Comparison of ENCODE assay signal across 21 cellular contexts in the genomic region with DNA sequence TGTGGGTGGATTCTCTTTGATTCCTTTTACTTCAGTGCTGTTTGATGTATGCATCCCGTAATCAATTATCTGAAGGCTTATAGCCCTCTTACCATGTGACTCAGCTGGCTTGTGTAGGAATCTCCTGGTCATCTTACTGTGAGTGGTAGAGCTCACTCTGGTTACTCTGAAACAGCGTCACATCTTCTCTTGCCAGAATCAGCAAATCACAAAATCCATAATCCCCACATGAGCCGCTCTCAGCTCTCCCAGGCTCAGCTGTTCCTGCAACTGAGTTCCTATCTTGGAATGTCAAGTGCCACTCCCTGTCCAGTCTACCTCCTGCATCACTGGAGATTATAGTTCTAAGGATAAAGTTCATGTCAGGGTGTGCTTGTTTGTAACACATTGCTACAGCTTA.
DNase-seq lines count a peak whose midpoint lies in the region; ATAC-seq and TF ChIP-seq lines count a peak whose summit lies in the region.
"Had no signal": no experiment of that assay in that cellular context is flagged by ENCODE, and none has a peak within 500 bp of the region (broad histone marks: within the 10 kb centered on the region; RNA-seq: fewer than 3 reads in every experiment).

No MANE protein-coding gene starts in this region.

- no peak overlapping the region for H3K56ac ChIP-seq in H9 (ENCODE audit: insufficient read length, low read depth, low read length)

- H3K36me3 ChIP-seq in WERI-Rb-1 = no peaks in the 10 kb centered on the region
- no peaks in the 10 kb centered on the region for H3K36me3 ChIP-seq in right atrium auricular region
- H3K36me3 ChIP-seq: esophagus muscularis mucosa had no signal

- H3K27ac Mint-ChIP-seq in progenitor cell of endocrine pancreas = peak overlapping the region; percentile 5
- no peak overlapping the region for H3K27ac Mint-ChIP-seq in H9
- H3K27ac Mint-ChIP-seq in activated naive CD4-positive, alpha-beta T cell treated with anti-CD3 and anti-CD28 coated beads, Interleukin-2, amount 10 ng/mL, durations not matched to agents 7 days and 5 days = no peak overlapping the region
- H3K27ac Mint-ChIP-seq in activated naive CD8-positive, alpha-beta T cell treated with anti-CD3 and anti-CD28 coated beads, Interleukin-2, amount 50 U/mL, for 24 hours = no peak overlapping the region
- H3K27ac Mint-ChIP-seq: endodermal cell, naive B cell, T-helper 17 cell had no signal

- no peak overlapping the region for H2AK5ac ChIP-seq in H9 (ENCODE audit: insufficient read length, low read length)

- no peak overlapping the region for H2BK5ac ChIP-seq in H9 (ENCODE audit: insufficient read length, low read length)

- H3K4me3 ChIP-seq in WERI-Rb-1 (ENCODE audit: low read depth, low read length) = no peak overlapping the region
- peak overlapping the region; percentile 18 to 24 for H3K4me3 ChIP-seq in right atrium auricular region
- H3K4me3 ChIP-seq: esophagus muscularis mucosa, GM23248 had no signal

- H3K27ac ChIP-seq in WERI-Rb-1 = no peak overlapping the region
- peak overlapping the region; percentile 57 to 81 for H3K27ac ChIP-seq in right atrium auricular region
- no peak overlapping the region for H3K27ac ChIP-seq in H9 (ENCODE audit: insufficient read length, low read depth, low read length)
- H3K27ac ChIP-seq: esophagus muscularis mucosa, GM23248 had no signal

- no peaks in the 10 kb centered on the region for H3K79me2 ChIP-seq in H9 (ENCODE audit: insufficient read depth, low read length)

- H3K4ac ChIP-seq in H9 (ENCODE audit: low read depth, low read length) = no peak overlapping the region

- H3T11ph ChIP-seq in H9 (ENCODE audit: low read length) = no peak overlapping the region

- H3K23ac ChIP-seq in H9 (ENCODE audit: insufficient read length, low read depth, low read length) = no peak overlapping the region

- H3K18ac ChIP-seq in H9 (ENCODE audit: insufficient read length, low read depth, low read length) = no peak overlapping the region

- H3K36me3 Mint-ChIP-seq in progenitor cell of endocrine pancreas (ENCODE audit: insufficient read depth) (no peaks in the 10 kb centered on the region), H9 (ENCODE audit: insufficient read depth in 1 of 3, low read depth in 3 of 3) (no peaks in the 10 kb centered on the region)
- no peaks in the 10 kb centered on the region for H3K36me3 Mint-ChIP-seq in activated naive CD4-positive, alpha-beta T cell treated with anti-CD3 and anti-CD28 coated beads, Interleukin-2, amount 10 ng/mL, durations not matched to agents 7 days and 5 days
- H3K36me3 Mint-ChIP-seq in activated naive CD8-positive, alpha-beta T cell treated with anti-CD3 and anti-CD28 coated beads, Interleukin-2, amount 50 U/mL, for 24 hours (ENCODE audit: low read depth) = no peaks in the 10 kb centered on the region
- H3K36me3 Mint-ChIP-seq: naive B cell had no signal

- H3K23me2 ChIP-seq in H9 (ENCODE audit: insufficient read length, low read depth, low read length, poor library complexity, severe bottlenecking) = no peaks in the 10 kb centered on the region

- no peak overlapping the region for H4K8ac ChIP-seq in H9 (replicated peaks; ENCODE audit: insufficient read length, low read depth, low read length)

- H3K9me3 ChIP-seq in WERI-Rb-1 (ENCODE audit: severe bottlenecking) (no peaks in the 10 kb centered on the region), right atrium auricular region (no peaks in the 10 kb centered on the region), H9 (ENCODE audit: control insufficient read depth, low read depth, low read length) (no peaks in the 10 kb centered on the region)
- H3K9me3 ChIP-seq: esophagus muscularis mucosa had no signal

- no peak overlapping the region for H4K91ac ChIP-seq in H9 (ENCODE audit: insufficient read length, low read depth, low read length)

- H3K9ac ChIP-seq in H9 (ENCODE audit: extremely low read depth, insufficient read length, low read length) = no peak overlapping the region
- H3K9ac ChIP-seq: GM23248 had no signal

- peaks cover 5% of the 10 kb centered on the region for H3K27me3 Mint-ChIP-seq in progenitor cell of endocrine pancreas
- H3K27me3 Mint-ChIP-seq in H9 (ENCODE audit: low read depth) = no peaks in the 10 kb centered on the region; the same call in 1 of the 2 replicates
- no peaks in the 10 kb centered on the region for H3K27me3 Mint-ChIP-seq in activated naive CD4-positive, alpha-beta T cell treated with anti-CD3 and anti-CD28 coated beads, Interleukin-2, amount 10 ng/mL, durations not matched to agents 7 days and 5 days
- H3K27me3 Mint-ChIP-seq in activated naive CD8-positive, alpha-beta T cell treated with anti-CD3 and anti-CD28 coated beads, Interleukin-2, amount 50 U/mL, for 24 hours = no peaks in the 10 kb centered on the region
- H3K27me3 Mint-ChIP-seq: naive B cell had no signal

- H3K27me3 ChIP-seq in WERI-Rb-1 (ENCODE audit: insufficient read depth, low read depth, severe bottlenecking) (no peaks in the 10 kb centered on the region), right atrium auricular region (no peaks in the 10 kb centered on the region), H9 (ENCODE audit: insufficient read depth, low read length) (no peaks in the 10 kb centered on the region)
- H3K27me3 ChIP-seq: esophagus muscularis mucosa had no signal

- WGBS in H9 (ENCODE audit: extremely low coverage, insufficient read length, low lambda C conversion rate) = no CpG with 5 or more reads among the region's 3 CpGs

- H2BK120ac ChIP-seq in H9 (ENCODE audit: low read depth, low read length, poor library complexity, severe bottlenecking) = no peak overlapping the region

- H3K79me1 ChIP-seq in H9 (ENCODE audit: insufficient read depth, low read depth, low read length, poor library complexity, severe bottlenecking) = no peaks in the 10 kb centered on the region

- no peak overlapping the region for H3K4me2 ChIP-seq in H9 (ENCODE audit: insufficient read depth, insufficient read length, low read length)

- CTCF ChIA-PET in activated naive CD4-positive, alpha-beta T cell treated with anti-CD3 and anti-CD28 coated beads, Interleukin-2, amount 10 ng/mL, durations not matched to agents 7 days and 5 days (lab: Charles Lee) = no interaction called here

- no peak overlapping the region for H2BK12ac ChIP-seq in H9 (ENCODE audit: insufficient read length, low read depth, low read length)

- H3K9me3 Mint-ChIP-seq in progenitor cell of endocrine pancreas (ENCODE audit: low read depth) (no peaks in the 10 kb centered on the region), H9 (no peaks in the 10 kb centered on the region)
- no peaks in the 10 kb centered on the region for H3K9me3 Mint-ChIP-seq in activated naive CD4-positive, alpha-beta T cell treated with anti-CD3 and anti-CD28 coated beads, Interleukin-2, amount 10 ng/mL, durations not matched to agents 7 days and 5 days
- H3K9me3 Mint-ChIP-seq in activated naive CD8-positive, alpha-beta T cell treated with anti-CD3 and anti-CD28 coated beads, Interleukin-2, amount 50 U/mL, for 24 hours = no peaks in the 10 kb centered on the region
- H3K9me3 Mint-ChIP-seq: activated T-cell treated with anti-CD3 and anti-CD28 coated beads, Interleukin-2, amount 50 U/mL, for 4 hours; endodermal cell; naive B cell had no signal

- DNase-seq in ELF-1 (ENCODE audit: low read depth, low spot score) (peak; percentile 73), WERI-Rb-1 (peak; percentile 50), right atrium auricular region (ENCODE audit: low spot score) (no peak), progenitor cell of endocrine pancreas (ENCODE audit: low spot score, unreplicated experiment) (no peak), H9 (no peak)
- DNase-seq in activated naive CD4-positive, alpha-beta T cell treated with anti-CD3 and anti-CD28 coated beads, Interleukin-2, amount 10 ng/mL, durations not matched to agents 7 days and 5 days = no peak
- DNase-seq in activated naive CD8-positive, alpha-beta T cell treated with anti-CD3 and anti-CD28 coated beads, Interleukin-2, amount 50 U/mL, for 24 hours = no peak
- DNase-seq: activated CD4-positive, alpha-beta T cell treated with anti-CD3 and anti-CD28 coated beads for 48 hours; activated naive CD4-positive, alpha-beta T cell; activated T-cell treated with anti-CD3 and anti-CD28 coated beads, Interleukin-2, amount 50 U/mL, for 4 hours; amygdala; endodermal cell; GM23248; kidney glomerular epithelial cell; naive B cell; NCI-H2107; occipital lobe; retina; stimulated activated naive CD8-positive, alpha-beta T cell treated with anti-CD3 and anti-CD28 coated beads, Interleukin-15, Interleukin-2, amounts not matched to agents 100 U/mL and 50 U/mL, for 24 hours; T-helper 17 cell had no signal

- no peak for ATAC-seq in activated naive CD8-positive, alpha-beta T cell treated with anti-CD3 and anti-CD28 coated beads, Interleukin-2, amount 50 U/mL, for 24 hours
- ATAC-seq: activated T-cell treated with anti-CD3 and anti-CD28 coated beads, Interleukin-2, amount 50 U/mL, for 4 hours; stimulated activated naive CD8-positive, alpha-beta T cell treated with anti-CD3 and anti-CD28 coated beads, Interleukin-15, Interleukin-2, amounts not matched to agents 100 U/mL and 50 U/mL, for 24 hours; T-helper 17 cell had no signal

- H2AFZ ChIP-seq in H9 (ENCODE audit: low read length) = no peak overlapping the region
- H2AFZ ChIP-seq: GM23248 had no signal

- H3K14ac ChIP-seq in H9 (ENCODE audit: insufficient read depth, low read length) = no peak overlapping the region

- H4K5ac ChIP-seq in H9 (ENCODE audit: insufficient read length, low read depth, low read length) = no peak overlapping the region

- H3K4me1 Mint-ChIP-seq in progenitor cell of endocrine pancreas (ENCODE audit: low read depth) (peaks cover 4% of the 10 kb centered on the region), H9 (no peaks in the 10 kb centered on the region; a peak in 1 of 4 replicates)
- no peaks in the 10 kb centered on the region for H3K4me1 Mint-ChIP-seq in activated naive CD4-positive, alpha-beta T cell treated with anti-CD3 and anti-CD28 coated beads, Interleukin-2, amount 10 ng/mL, durations not matched to agents 7 days and 5 days
- H3K4me1 Mint-ChIP-seq in activated naive CD8-positive, alpha-beta T cell treated with anti-CD3 and anti-CD28 coated beads, Interleukin-2, amount 50 U/mL, for 24 hours = no peaks in the 10 kb centered on the region
- H3K4me1 Mint-ChIP-seq: naive B cell, T-helper 17 cell had no signal

- H3K4me1 ChIP-seq in right atrium auricular region (peaks cover 0 to 10% of the 10 kb centered on the region in 2 donors), H9 (ENCODE audit: insufficient read depth, low read length) (no peaks in the 10 kb centered on the region)
- H3K4me1 ChIP-seq: esophagus muscularis mucosa had no signal

- no peaks in the 10 kb centered on the region for H4K20me1 ChIP-seq in H9 (ENCODE audit: control insufficient read depth, insufficient read depth, insufficient read length)

- H3K4me3 Mint-ChIP-seq in progenitor cell of endocrine pancreas (ENCODE audit: low read depth) = no peak overlapping the region
- H3K4me3 Mint-ChIP-seq in H9 = no peak overlapping the region
- H3K4me3 Mint-ChIP-seq in activated naive CD4-positive, alpha-beta T cell treated with anti-CD3 and anti-CD28 coated beads, Interleukin-2, amount 10 ng/mL, durations not matched to agents 7 days and 5 days = no peak overlapping the region
- H3K4me3 Mint-ChIP-seq in activated naive CD8-positive, alpha-beta T cell treated with anti-CD3 and anti-CD28 coated beads, Interleukin-2, amount 50 U/mL, for 24 hours = no peak overlapping the region
- H3K4me3 Mint-ChIP-seq: activated T-cell treated with anti-CD3 and anti-CD28 coated beads, Interleukin-2, amount 50 U/mL, for 4 hours; endodermal cell; T-helper 17 cell had no signal

- no peak overlapping the region for H2BK20ac ChIP-seq in H9 (ENCODE audit: low read depth, low read length, poor library complexity, severe bottlenecking)

- no peak overlapping the region for H2BK15ac ChIP-seq in H9 (ENCODE audit: low read depth, low read length)

- TF ChIP-seq CTCF in WERI-Rb-1 (IDR thresholded peaks at IDR 0.05; ENCODE audit: low read depth, low read length) (no peak), right atrium auricular region (IDR thresholded peaks at IDR 0.05) (no peak), progenitor cell of endocrine pancreas (IDR thresholded peaks at IDR 0.05; ENCODE audit: unreplicated experiment) (no peak), H9 (conservative IDR thresholded peaks at IDR 0.05) (no peak)

Comparison
In these comparisons a context has a peak if more than half of its experiments do, and no peak if none do; other contexts are left out.
1. DNase-seq: peak in ELF-1 (single experiment) and WERI-Rb-1 (single experiment); none in right atrium auricular region (single experiment), progenitor cell of endocrine pancreas (single experiment), H9 (single experiment), activated naive CD4-positive, alpha-beta T cell treated with anti-CD3 and anti-CD28 coated beads, Interleukin-2, amount 10 ng/mL, durations not matched to agents 7 days and 5 days (single experiment) and activated naive CD8-positive, alpha-beta T cell treated with anti-CD3 and anti-CD28 coated beads, Interleukin-2, amount 50 U/mL, for 24 hours (single experiment).
2. H3K27ac ChIP-seq: peak in right atrium auricular region (2 of 2); none in WERI-Rb-1 (single experiment) and H9 (single experiment).